In the genomic region with DNA sequence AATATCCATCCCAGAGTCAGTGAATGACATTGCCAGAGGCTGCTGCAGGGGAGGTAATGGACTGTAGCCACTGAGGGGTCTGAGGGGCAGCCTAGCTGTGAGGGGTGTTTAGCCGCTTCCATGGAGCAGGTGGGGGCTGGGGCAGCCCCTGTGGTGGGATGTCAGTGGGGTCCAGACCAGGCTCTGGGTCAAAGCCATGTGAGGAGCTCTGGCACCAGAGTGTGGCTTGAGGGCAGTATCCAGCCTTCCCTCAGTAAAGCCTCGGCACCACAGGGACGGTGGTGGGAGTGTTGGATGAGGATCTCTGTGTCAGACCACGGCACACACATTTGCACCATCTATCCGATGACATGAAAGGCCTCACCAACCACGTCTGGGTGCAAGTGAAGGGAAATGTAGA, we compare ENCODE assay signal across 2 cellular contexts.
TF ChIP-seq lines count a peak whose summit lies in the region.

No MANE protein-coding gene starts in this region.

TF ChIP-seq in IMR-90, 13 proteins besides CTCF, POLR2A, EP300 and RAD21:
- TF ChIP-seq MXI1 (IDR thresholded peaks at IDR 0.05; ENCODE audit: borderline replicate concordance, low read depth, low read length) (no peak), BHLHE40 (IDR thresholded peaks at IDR 0.05; ENCODE audit: low read depth, low read length) (no peak), SMC3 (IDR thresholded peaks at IDR 0.05; ENCODE audit: low read depth, low read length) (no peak), CEBPB (IDR thresholded peaks at IDR 0.05; ENCODE audit: low read depth, low read length) (no peak), RFX5 (IDR thresholded peaks at IDR 0.05; ENCODE audit: low read depth, low read length) (no peak), CHD1 (IDR thresholded peaks at IDR 0.05; ENCODE audit: low read depth, low read length) (no peak), MAFK (IDR thresholded peaks at IDR 0.05; ENCODE audit: low read depth, low read length) (no peak), RCOR1 (IDR thresholded peaks at IDR 0.05; ENCODE audit: insufficient replicate concordance, low read length) (no peak), NFE2L2 (IDR thresholded peaks at IDR 0.05; ENCODE audit: low read depth, low read length) (no peak), FOS (IDR thresholded peaks at IDR 0.05; ENCODE audit: low read depth, low read length) (no peak)
- TF ChIP-seq, protein P1, sequence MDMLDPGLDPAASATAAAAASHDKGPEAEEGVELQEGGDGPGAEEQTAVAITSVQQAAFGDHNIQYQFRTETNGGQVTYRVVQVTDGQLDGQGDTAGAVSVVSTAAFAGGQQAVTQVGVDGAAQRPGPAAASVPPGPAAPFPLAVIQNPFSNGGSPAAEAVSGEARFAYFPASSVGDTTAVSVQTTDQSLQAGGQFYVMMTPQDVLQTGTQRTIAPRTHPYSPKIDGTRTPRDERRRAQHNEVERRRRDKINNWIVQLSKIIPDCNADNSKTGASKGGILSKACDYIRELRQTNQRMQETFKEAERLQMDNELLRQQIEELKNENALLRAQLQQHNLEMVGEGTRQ (IDR thresholded peaks at IDR 0.05; ENCODE audit: low read depth, low read length): no peak
- TF ChIP-seq, protein P2, sequence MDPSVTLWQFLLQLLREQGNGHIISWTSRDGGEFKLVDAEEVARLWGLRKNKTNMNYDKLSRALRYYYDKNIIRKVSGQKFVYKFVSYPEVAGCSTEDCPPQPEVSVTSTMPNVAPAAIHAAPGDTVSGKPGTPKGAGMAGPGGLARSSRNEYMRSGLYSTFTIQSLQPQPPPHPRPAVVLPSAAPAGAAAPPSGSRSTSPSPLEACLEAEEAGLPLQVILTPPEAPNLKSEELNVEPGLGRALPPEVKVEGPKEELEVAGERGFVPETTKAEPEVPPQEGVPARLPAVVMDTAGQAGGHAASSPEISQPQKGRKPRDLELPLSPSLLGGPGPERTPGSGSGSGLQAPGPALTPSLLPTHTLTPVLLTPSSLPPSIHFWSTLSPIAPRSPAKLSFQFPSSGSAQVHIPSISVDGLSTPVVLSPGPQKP (IDR thresholded peaks at IDR 0.05; ENCODE audit: borderline replicate concordance, low read depth, low read length): no peak

TF ChIP-seq in H1, 55 proteins besides CTCF, POLR2A, EP300 and RAD21:
- TF ChIP-seq, protein P1 (IDR thresholded peaks at IDR 0.05; ENCODE audit: low read length): no peak
